In the genomic region with DNA sequence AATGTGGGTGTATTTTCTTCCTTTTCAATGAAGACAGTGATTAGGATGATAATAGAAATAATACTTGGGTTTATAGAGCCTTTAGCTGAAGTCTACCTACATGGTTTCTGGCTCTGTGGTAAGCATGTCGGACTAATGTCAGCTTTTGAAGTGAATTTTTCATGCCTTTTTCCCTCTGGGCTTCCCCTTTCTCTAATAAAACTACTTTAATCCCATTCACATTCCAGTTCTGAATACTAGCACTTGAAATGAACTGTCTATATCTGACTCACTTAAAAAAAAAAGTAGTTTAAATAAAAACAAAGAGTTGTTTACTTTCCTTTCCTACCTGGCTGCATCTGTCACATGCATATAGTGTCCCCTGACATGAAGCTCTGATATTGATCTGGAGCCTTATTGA, we compare ENCODE assay signal across 27 cellular contexts.
"Had no signal": no experiment of that assay in that cellular context is flagged by ENCODE, and none has a peak within 500 bp of the region (broad histone marks: within the 10 kb centered on the region; RNA-seq: fewer than 3 reads in every experiment).

No MANE protein-coding gene starts in this region.

- H3K27ac ChIP-seq: cardiac muscle cell, KMS-11, VCaP had no signal

- H3K9me3 ChIP-seq: MG63, SK-N-SH had no signal

- H3K9me2 ChIP-seq: SK-N-SH had no signal

- H3K36me3 ChIP-seq: cardiac muscle cell, MG63 had no signal

- H3K4me2 ChIP-seq: KMS-11, SK-N-SH had no signal

- H3K4me3 ChIP-seq: cardiac muscle cell, MG63 had no signal

- H3K9ac ChIP-seq: KMS-11, SK-N-SH had no signal

- ATAC-seq: activated CD4-positive, alpha-beta T cell treated with anti-CD3 and anti-CD28 coated beads for 36 hours; activated T-helper 17 cell treated with anti-CD3 and anti-CD28 coated beads, Interleukin-2, amount 50 U/mL, for 72 hours; Panc1; Right ventricle myocardium inferior had no signal

- H3K27me3 ChIP-seq: cardiac muscle cell, MG63 had no signal

- DNase-seq: activated CD4-positive, alpha-beta memory T cell treated with anti-CD3 and anti-CD28 coated beads, Interleukin-2, amount 10 ng/mL, durations not matched to agents 7 days and 5 days; activated CD4-positive, alpha-beta T cell treated with anti-CD3 and anti-CD28 coated beads for 36 hours; activated CD4-positive, alpha-beta T cell treated with anti-CD3 and anti-CD28 coated beads, Interleukin-2, amount 50 U/mL, for 1 hour; activated CD4-positive, CD25-positive, alpha-beta regulatory T cell; activated gamma-delta T cell; activated naive CD4-positive, alpha-beta T cell treated with anti-CD3 and anti-CD28 coated beads for 36 hours; activated T-cell treated with anti-CD3 and anti-CD28 coated beads for 4 hours; activated T-cell treated with anti-CD3 and anti-CD28 coated beads, Interleukin-2, amount 50 U/mL, for 48 hours; amygdala; MG63; NCI-H1105; NCI-H1436; NCI-H1694 treated with DMSO at 0.1 percent for 48 hours; NCI-H2029 treated with DMSO at 0.1 percent for 48 hours; NCI-H345; NCI-H510A; NCI-H526 treated with DMSO at 0.1 percent for 48 hours; NCI-H82; RPMI8226; SK-N-SH; T-helper 1 cell had no signal
